ENCODE assay signal across 21 cellular contexts in genomic region chr5:139835656-139836055, GRCh38. TPM values are rescaled to one million over a fixed set of nuclear protein-coding genes. Genes with fewer than 3 reads are reported as not detected.
"Had no signal": no experiment of that assay in that cellular context is flagged by ENCODE, and none has a peak within 500 bp of the region (broad histone marks: within the 10 kb centered on the region; RNA-seq: fewer than 3 reads in every experiment).

No MANE protein-coding gene starts in this region.

- DNase-seq: activated B cell treated with CpG ODN at 0.5 μM for 24 hours; activated CD4-positive, alpha-beta T cell treated with anti-CD3 and anti-CD28 coated beads for 48 hours; activated CD8-positive, alpha-beta memory T cell treated with anti-CD3 and anti-CD28 coated beads, Interleukin-2, amount 50 U/mL, for 4 hours; activated CD8-positive, alpha-beta T cell treated with anti-CD3 and anti-CD28 coated beads, Interleukin-2, amount 10 ng/mL, durations not matched to agents 7 days and 5 days; activated effector memory CD4-positive, alpha-beta T cell treated with anti-CD3 and anti-CD28 coated beads, Interleukin-2, amount 50 U/mL, for 16 hours; activated T-cell treated with anti-CD3 and anti-CD28 coated beads, Interleukin-2, amount 50 U/mL, for 48 hours; amniotic stem cell; cortex of kidney; effector CD4-positive, alpha-beta T cell; foreskin fibroblast; hypothalamus; kidney glomerular epithelial cell; lower lobe of right lung; midbrain; T-helper 17 cell had no signal

- H3K27ac ChIP-seq: lower lobe of right lung, parathyroid adenoma, thoracic aorta had no signal

- H3K9me3 ChIP-seq: lower lobe of right lung, thoracic aorta had no signal

- H3K4me3 ChIP-seq: lower lobe of right lung, thoracic aorta had no signal

- H3K4me3 Mint-ChIP-seq: activated B cell treated with CpG ODN at 0.5 μM for 24 hours; activated CD8-positive, alpha-beta T cell treated with anti-CD3 and anti-CD28 coated beads, Interleukin-2, amount 10 ng/mL, durations not matched to agents 7 days and 5 days; activated naive CD4-positive, alpha-beta T cell treated with anti-CD3 and anti-CD28 coated beads, Interleukin-2, amount 50 U/mL, for 24 hours; stimulated activated effector memory CD8-positive, alpha-beta T cell treated with anti-CD3 and anti-CD28 coated beads, Interleukin-12 subunit alpha, Interleukin-12 subunit beta, amount 100 ng/mL, for 72 hours; T-helper 17 cell had no signal

- H3K4me1 ChIP-seq: lower lobe of right lung, parathyroid adenoma had no signal

- H3K4me1 Mint-ChIP-seq: activated B cell treated with CpG ODN at 0.5 μM for 24 hours; activated naive CD4-positive, alpha-beta T cell treated with anti-CD3 and anti-CD28 coated beads, Interleukin-2, amount 50 U/mL, for 24 hours; T-helper 17 cell had no signal

- FAIRE-seq: endothelial cell of umbilical vein had no signal

- H2AFZ ChIP-seq: parathyroid adenoma had no signal

- H3K79me2 ChIP-seq: parathyroid adenoma had no signal

- H3K9ac ChIP-seq: parathyroid adenoma had no signal

- H3K9me3 Mint-ChIP-seq: activated B cell treated with CpG ODN at 0.5 μM for 24 hours; activated naive CD4-positive, alpha-beta T cell treated with anti-CD3 and anti-CD28 coated beads, Interleukin-2, amount 50 U/mL, for 24 hours; stimulated activated effector memory CD8-positive, alpha-beta T cell treated with anti-CD3 and anti-CD28 coated beads, Interleukin-12 subunit alpha, Interleukin-12 subunit beta, amount 100 ng/mL, for 72 hours had no signal

- H3K27ac Mint-ChIP-seq: activated B cell treated with CpG ODN at 0.5 μM for 24 hours; activated CD8-positive, alpha-beta T cell treated with anti-CD3 and anti-CD28 coated beads, Interleukin-2, amount 10 ng/mL, durations not matched to agents 7 days and 5 days; activated naive CD4-positive, alpha-beta T cell treated with anti-CD3 and anti-CD28 coated beads, Interleukin-2, amount 50 U/mL, for 24 hours; stimulated activated effector memory CD8-positive, alpha-beta T cell treated with anti-CD3 and anti-CD28 coated beads, Interleukin-12 subunit alpha, Interleukin-12 subunit beta, amount 100 ng/mL, for 72 hours; T-helper 17 cell had no signal

- H3K36me3 Mint-ChIP-seq: activated naive CD4-positive, alpha-beta T cell treated with anti-CD3 and anti-CD28 coated beads, Interleukin-2, amount 50 U/mL, for 24 hours; stimulated activated effector memory CD8-positive, alpha-beta T cell treated with anti-CD3 and anti-CD28 coated beads, Interleukin-12 subunit alpha, Interleukin-12 subunit beta, amount 100 ng/mL, for 72 hours had no signal

- ATAC-seq: activated CD8-positive, alpha-beta T cell treated with anti-CD3 and anti-CD28 coated beads, Interleukin-2, amount 10 ng/mL, durations not matched to agents 7 days and 5 days; lower lobe of right lung; stimulated activated effector memory CD8-positive, alpha-beta T cell treated with anti-CD3 and anti-CD28 coated beads, Interleukin-12 subunit alpha, Interleukin-12 subunit beta, amount 100 ng/mL, for 72 hours; T-helper 17 cell had no signal

- H3K36me3 ChIP-seq: lower lobe of right lung, thoracic aorta had no signal

RNA-seq across cellular contexts. Expression of gene PSD2, which starts 40.0 kb away (rescaled TPM):
- total RNA-seq: activated B cell treated with CpG ODN at 0.5 μM for 24 hours; activated CD8-positive, alpha-beta T cell treated with anti-CD3 and anti-CD28 coated beads, Interleukin-2, amount 10 ng/mL, durations not matched to agents 7 days and 5 days; endothelial cell of umbilical vein; lower lobe of right lung; myocyte had no signal
- polyA plus RNA-seq: endothelial cell of umbilical vein had no signal
